9 cellular contexts compared by ENCODE assay signal in the genomic region with DNA sequence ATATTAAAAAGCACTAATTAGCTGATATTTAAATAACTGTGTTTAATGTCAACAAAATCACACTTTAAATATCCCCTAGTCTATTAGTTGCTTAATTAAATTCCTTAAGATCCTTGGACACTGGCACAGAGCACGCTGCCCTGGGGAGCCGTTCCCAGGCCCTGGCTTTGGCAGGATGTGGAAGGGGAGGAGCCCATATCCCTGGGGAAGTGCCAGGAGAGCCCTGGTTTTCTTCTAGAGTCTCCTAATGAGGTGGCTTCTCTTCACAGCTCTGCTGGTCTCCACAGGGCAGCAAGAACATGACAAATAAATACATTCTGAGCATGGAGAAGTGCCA. TPM values are rescaled to one million over a fixed set of nuclear protein-coding genes. Genes with fewer than 3 reads are reported as not detected.
DNase-seq lines count a peak whose midpoint lies in the region; ATAC-seq and TF ChIP-seq lines count a peak whose summit lies in the region.
"Had no signal": no experiment of that assay in that cellular context is flagged by ENCODE, and none has a peak within 500 bp of the region (broad histone marks: within the 10 kb centered on the region; RNA-seq: fewer than 3 reads in every experiment).

No MANE protein-coding gene starts in this region.

- H3K36me3 ChIP-seq in ovary, result no peaks in the 10 kb centered on the region
- H3K36me3 ChIP-seq in CD4-positive, alpha-beta memory T cell (ENCODE audit: insufficient read depth, low read length), result no peaks in the 10 kb centered on the region

- no peaks in the 10 kb centered on the region for H3K9me3 Mint-ChIP-seq in CD4-positive, alpha-beta memory T cell

- TF ChIP-seq POLR2A in ovary (IDR thresholded peaks at IDR 0.05), result no peak

- CTCF ChIA-PET in CD4-positive, alpha-beta memory T cell (lab: Charles Lee; ENCODE audit: partially characterized antibody), result no interaction called here

- TF ChIP-seq EP300 in ovary (IDR thresholded peaks at IDR 0.05), result no peak

- no peak overlapping the region for H3K4me3 ChIP-seq in ovary
- no peak overlapping the region for H3K4me3 ChIP-seq in CD4-positive, alpha-beta memory T cell (ENCODE audit: low read length in 2 of 2)

- peaks cover 0 to 7% of the 10 kb centered on the region in 2 donors for H3K36me3 Mint-ChIP-seq in CD4-positive, alpha-beta memory T cell

- peak; percentile 60 for DNase-seq in NCI-H226
- DNase-seq in fibroblast of gingiva (ENCODE audit: low read depth), result peak; percentile 69
- peak; percentile 70 to 80 (median 74) for DNase-seq in ovary
- no peak for DNase-seq in kidney glomerular epithelial cell (lab: John Stamatoyannopoulos, UW)
- no peak for DNase-seq in CD4-positive, alpha-beta memory T cell
- no peak for DNase-seq in NCI-H146 (lab: John Stamatoyannopoulos, UW)
- DNase-seq: H7 had no signal

- H3K27me3 Mint-ChIP-seq in CD4-positive, alpha-beta memory T cell, result no peaks in the 10 kb centered on the region

- peaks cover 0 to 5% (median under 1%) of the 10 kb centered on the region in 4 donors for H3K4me1 Mint-ChIP-seq in CD4-positive, alpha-beta memory T cell

- no peak for ATAC-seq in GM21529 (IDR thresholded peaks at IDR 0.05; ENCODE audit: unreplicated experiment)

- H3K4me1 ChIP-seq in ovary (ENCODE audit: insufficient read depth), result peaks cover 32% of the 10 kb centered on the region
- H3K4me1 ChIP-seq in CD4-positive, alpha-beta memory T cell (ENCODE audit: insufficient read depth, low read length), result no peaks in the 10 kb centered on the region

- H3K27ac Mint-ChIP-seq in CD4-positive, alpha-beta memory T cell, result no peak overlapping the region

- no peaks in the 10 kb centered on the region for H3K9me3 ChIP-seq in ovary
- no peaks in the 10 kb centered on the region for H3K9me3 ChIP-seq in CD4-positive, alpha-beta memory T cell (ENCODE audit: control insufficient read depth in 1 of 2, low read length in 2 of 2)

- H3K4me3 Mint-ChIP-seq in CD4-positive, alpha-beta memory T cell, result no peak overlapping the region

- 0 to 3% (median 2%) methylated on average over 2 of the region's 2 CpGs for WGBS in ovary, 3 donors

- intact Hi-C loops in ovary (cut with DNase I), result no loop called here
- intact Hi-C loops in CD4-positive, alpha-beta memory T cell (cut with micrococcal nuclease), result no loop called here

- H3K27me3 ChIP-seq in ovary, result no peaks in the 10 kb centered on the region
- no peaks in the 10 kb centered on the region for H3K27me3 ChIP-seq in CD4-positive, alpha-beta memory T cell (ENCODE audit: insufficient read depth, low read length)

- POLR2A ChIA-PET in CD4-positive, alpha-beta memory T cell (lab: Charles Lee; ENCODE audit: partially characterized antibody), result interaction anchor here (0.7 kb wide), 1 partner anchor 76 kb away, joined by 3 read pairs; no protein-coding TSS in a partner anchor

- TF ChIP-seq CTCF in C4-2B (conservative IDR thresholded peaks at IDR 0.05) (no peak), ovary (IDR thresholded peaks at IDR 0.05) (no peak)

- H3K27ac ChIP-seq in C4-2B (peak overlapping the region; percentile 89), ovary (peak overlapping the region in 1 of 2 donors; percentile 30)
- H3K27ac ChIP-seq in CD4-positive, alpha-beta memory T cell (ENCODE audit: low read depth, low read length), result no peak overlapping the region

RNA-seq across cellular contexts. Expression of gene SIL1, which starts 50.5 kb away (rescaled TPM):
- 10 to 100 TPM; 15.7 to 45.2 (median 34.9) TPM for total RNA-seq in ovary
- polyA plus RNA-seq in ovary, result 10 to 100 TPM; 29.5 to 93.0 TPM
- 10 to 100 TPM; 16.4 to 16.7 TPM for total RNA-seq in CD4-positive, alpha-beta memory T cell
- 10 to 100 TPM; 12.2 to 12.3 TPM for polyA plus RNA-seq in CD4-positive, alpha-beta memory T cell

Comparison
In these comparisons a context has a peak if more than half of its experiments do, and no peak if none do; other contexts are left out.
1. DNase-seq: peak in NCI-H226 (single experiment), fibroblast of gingiva (single experiment) and ovary (5 of 5); none in kidney glomerular epithelial cell (single experiment), CD4-positive, alpha-beta memory T cell (0 of 5) and NCI-H146 (single experiment).